ENCODE assay signal across 8 cellular contexts in the genomic region with DNA sequence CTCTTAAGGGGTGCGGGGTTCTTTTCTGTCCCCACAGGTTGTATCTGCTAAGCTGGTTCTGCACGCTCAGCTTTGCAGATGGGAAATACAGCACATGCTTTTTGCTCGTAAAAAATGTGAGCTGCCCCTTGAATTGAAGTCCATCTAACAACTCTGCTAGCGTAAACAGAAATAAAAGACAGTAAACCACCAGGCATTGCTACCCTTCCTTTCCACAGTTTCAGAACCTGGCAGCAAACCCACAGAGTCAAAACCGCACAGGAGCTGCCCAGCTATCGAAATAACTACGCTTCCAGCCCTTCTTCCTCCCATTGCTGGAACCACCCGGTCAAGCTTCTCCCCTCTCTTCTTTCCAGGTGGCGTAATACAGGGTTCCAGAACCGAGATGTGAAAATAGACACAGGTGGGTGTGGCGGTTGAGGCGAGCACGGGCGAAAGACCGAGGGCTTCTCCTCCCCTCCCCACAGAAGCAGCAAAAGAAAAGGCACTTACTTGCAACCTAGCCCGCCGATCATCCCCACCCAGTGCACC. TPM values are rescaled to one million over a fixed set of nuclear protein-coding genes. Genes with fewer than 3 reads are reported as not detected.
A peak's percentile ranks its signal among the peaks of the same experiment; 100 is the strongest.
DNase-seq lines count a peak whose midpoint lies in the region; ATAC-seq and TF ChIP-seq lines count a peak whose summit lies in the region.

No MANE protein-coding gene starts in this region.

- no peaks in the 10 kb centered on the region for H3K36me3 Mint-ChIP-seq in naive B cell

- peaks cover 0 to 19% (median 0%) of the 10 kb centered on the region in 45 donors for H3K27me3 ChIP-seq in dorsolateral prefrontal cortex

- peak overlapping the region; percentile 73 for H3K4me3 ChIP-seq in AG09309 (ENCODE audit: control insufficient read depth, low read depth, low read length)
- H3K4me3 ChIP-seq in dorsolateral prefrontal cortex, result peak overlapping the region; percentile 45 to 79 (median 68)

- peak overlapping the region; percentile 44 to 87 (median 78) for H3K4me3 Mint-ChIP-seq in naive B cell

- peak overlapping the region in 20 of 59 donors; percentile 4 to 62 (median 42) for H3K27ac ChIP-seq in dorsolateral prefrontal cortex

- H3K9me3 Mint-ChIP-seq in naive B cell, result no peaks in the 10 kb centered on the region

- TF ChIP-seq CTCF in AG09309 (IDR thresholded peaks at IDR 0.05; ENCODE audit: control insufficient read depth, insufficient read depth, low read depth, low read length, missing control alignments) (no peak), dorsolateral prefrontal cortex (IDR thresholded peaks at IDR 0.05 in 54 of 56, conservative IDR thresholded peaks at IDR 0.05 in 2 of 56; ENCODE audit: low read depth in 1 of 56, partially characterized antibody in 56 of 56) (no peak)

- peaks cover 13 to 17% (median 16%) of the 10 kb centered on the region in 3 donors for H3K4me1 Mint-ChIP-seq in naive B cell

- no peak overlapping the region for H3K27ac Mint-ChIP-seq in naive B cell

- intact Hi-C loops in dorsolateral prefrontal cortex (cut with DNase I), result no loop called here

- ATAC-seq in GM19043 (IDR thresholded peaks at IDR 0.05; ENCODE audit: low read depth, unreplicated experiment), result peak; percentile 35
- ATAC-seq in naive B cell (ENCODE audit: low read depth in 2 of 2), result peak in 1 of 2 donors; percentile 33
- ATAC-seq in GM21529 (IDR thresholded peaks at IDR 0.05; ENCODE audit: unreplicated experiment), result no peak
- ATAC-seq in GM18519 (IDR thresholded peaks at IDR 0.05; ENCODE audit: low FRiP score, unreplicated experiment), result no peak

- peaks cover 38 to 46% (median 45%) of the 10 kb centered on the region in 3 donors for H3K27me3 Mint-ChIP-seq in naive B cell

- DNase-seq in AG09309 (ENCODE audit: low read depth), result no peak
- peak; percentile 49 to 60 for DNase-seq in NCI-H1930 (lab: John Stamatoyannopoulos, UW)
- DNase-seq in dorsolateral prefrontal cortex, result no peak
- no peak for DNase-seq in naive B cell
- no peak for DNase-seq in GM19238 (ENCODE audit: insufficient read length, low spot score)

RNA-seq across cellular contexts. Expression of a gene that starts 0.5 kb away (rescaled TPM):
- 10 to 100 TPM in 10 of 120 experiments, 1 to 10 TPM in 110; 1.5 to 15.0 (median 6.4) TPM for total RNA-seq in dorsolateral prefrontal cortex
- polyA plus RNA-seq in naive B cell (ENCODE audit: low read depth in 6 of 6), result not detected

Comparison
In these comparisons a context has a peak if more than half of its experiments do, and no peak if none do; other contexts are left out.
1. DNase-seq: peak in NCI-H1930 (2 of 2); none in AG09309 (single experiment), dorsolateral prefrontal cortex (0 of 10), naive B cell (single experiment) and GM19238 (single experiment).